33 cellular contexts compared by ENCODE assay signal in genomic region chr7:132690174-132690573, GRCh38.
DNase-seq lines count a peak whose midpoint lies in the region; ATAC-seq, FAIRE-seq and TF ChIP-seq lines count a peak whose summit lies in the region.
"Had no signal": no experiment of that assay in that cellular context is flagged by ENCODE, and none has a peak within 500 bp of the region (broad histone marks: within the 10 kb centered on the region; RNA-seq: fewer than 3 reads in every experiment).

No MANE protein-coding gene starts in this region.

- intact Hi-C loops in cardiac septum (cut with DNase I) (no loop called here), Right ventricle myocardium superior (cut with DNase I) (no loop called here), HepG2 (cut with micrococcal nuclease; ENCODE audit: unreplicated experiment) (no loop called here), right lobe of liver (cut with DNase I) (no loop called here), K562 (cut with micrococcal nuclease) (no loop called here)

- no peaks in the 10 kb centered on the region for H3K9me1 ChIP-seq in K562 (ENCODE audit: control insufficient read depth, insufficient read depth, low read length)

- in situ Hi-C loops in HepG2 (cut with HindIII; ENCODE audit: extremely low pct_ligation_motif_present, low pct_unique_long_range_greater_than_20kb) (no loop called here), K562 (cut with MboI) (no loop called here)

- TF ChIP-seq POLR2A in HepG2 (IDR thresholded peaks at IDR 0.05; ENCODE audit: insufficient read depth in 1 of 2, low read depth in 2 of 2, low read length in 2 of 2) (no peak), right lobe of liver (IDR thresholded peaks at IDR 0.05) (no peak), K562 (conservative IDR thresholded peaks at IDR 0.05) (no peak)

- ATAC-seq in Right ventricle myocardium superior (ENCODE audit: poor library complexity) = no peak
- ATAC-seq in HepG2 = no peak
- ATAC-seq in right lobe of liver = no peak
- ATAC-seq in K562 = no peak
- ATAC-seq: A549; CD8-positive, alpha-beta T cell had no signal

- H3K4me2 ChIP-seq in HepG2 (ENCODE audit: low read depth, low read length) (no peak overlapping the region), K562 (ENCODE audit: insufficient read depth, low read length) (no peak overlapping the region)
- H3K4me2 ChIP-seq: A549, BLaER1 had no signal

- TF ChIP-seq RAD21 in HepG2 (CRISPR knock-in tag; IDR thresholded peaks at IDR 0.05) (no peak), K562 (CRISPR knock-in tag; conservative IDR thresholded peaks at IDR 0.05 in 1 of 2, IDR thresholded peaks at IDR 0.05 in 1 of 2) (no peak)

- WGBS in HepG2 (ENCODE audit: low lambda C conversion rate) = 69% methylated on average over 10 of the region's 10 CpGs
- 86% methylated on average over 10 of the region's 10 CpGs for WGBS in right lobe of liver (ENCODE audit: insufficient coverage, low coverage, low lambda C conversion rate, missing lambda C conversion rate)
- 12% methylated on average over 10 of the region's 10 CpGs for WGBS in K562 (ENCODE audit: insufficient coverage, low coverage, missing lambda C conversion rate)

- H3K4me3 ChIP-seq in HepG2 (replicated peaks in 1 of 3; ENCODE audit: insufficient read depth in 1 of 3, low read depth in 2 of 3, low read length in 3 of 3) (no peak overlapping the region), right lobe of liver (no peak overlapping the region), K562 (no peak overlapping the region)
- H3K4me3 ChIP-seq: A549; BLaER1; BLaER1 treated with 17β-estradiol and CSF1 and Interleukin-3, amounts not matched to agents 10 nM and 100 nM had no signal

- H2AFZ ChIP-seq in HepG2 (ENCODE audit: low read length) (no peak overlapping the region), K562 (ENCODE audit: low read depth, low read length) (no peak overlapping the region)

- TF ChIP-seq EP300 in HepG2 (IDR thresholded peaks at IDR 0.05; ENCODE audit: low read depth in 2 of 2, low read length in 2 of 2) = no peak
- TF ChIP-seq EP300 in HepG2 (CRISPR knock-in tag; IDR thresholded peaks at IDR 0.05; ENCODE audit: borderline replicate concordance) = no peak
- TF ChIP-seq EP300 in K562 (IDR thresholded peaks at IDR 0.05; ENCODE audit: low read length) = no peak

- H3K79me2 ChIP-seq in HepG2 (ENCODE audit: insufficient read depth, low read length) (no peaks in the 10 kb centered on the region), K562 (ENCODE audit: control insufficient read depth, insufficient read depth, low read length) (no peaks in the 10 kb centered on the region)

- POLR2A ChIA-PET in HepG2 (lab: Yijun Ruan, JAX) (no interaction called here), K562 (lab: Yijun Ruan, JAX) (interaction anchor here (0.6 kb wide), 1 partner anchor 373 kb away, joined by 3 read pairs; no protein-coding TSS in a partner anchor)

- TF ChIP-seq CTCF in HepG2 (CRISPR knock-in tag; IDR thresholded peaks at IDR 0.05) (no peak), right lobe of liver (IDR thresholded peaks at IDR 0.05) (no peak), K562 (IDR thresholded peaks at IDR 0.05 in 2 of 3, conservative IDR thresholded peaks at IDR 0.05 in 1 of 3; ENCODE audit: insufficient read depth in 2 of 3, low read depth in 1 of 3, low read length in 3 of 3) (no peak)

- CTCF ChIA-PET in HepG2 (lab: Yijun Ruan, JAX; ENCODE audit: low intra/inter-chr PET ratio, low total read pairs) = no interaction called here
- CTCF ChIA-PET in K562 (lab: Yijun Ruan, JAX; ENCODE audit: low intra/inter-chr PET ratio) = no interaction called here

- BruUV-seq in HepG2 (replicated peaks; lab: Mats Ljungman, UMichigan) (no TSS peak), K562 (replicated peaks; lab: Mats Ljungman, UMichigan) (no TSS peak)

- H3K9me3 ChIP-seq in HepG2 (ENCODE audit: low read length) = no peaks in the 10 kb centered on the region
- no peaks in the 10 kb centered on the region for H3K9me3 ChIP-seq in right lobe of liver
- no peaks in the 10 kb centered on the region for H3K9me3 ChIP-seq in K562 (replicated peaks; ENCODE audit: control insufficient read depth, insufficient read depth, low read depth, low read length)
- H3K9me3 ChIP-seq: A549, BE2C had no signal

- FAIRE-seq in HepG2 (lab: Jason Lieb, UNC) (no peak), K562 (lab: Jason Lieb, UNC) (no peak)
- FAIRE-seq: A204.1, A549, D721Med had no signal

- H3K9ac ChIP-seq in HepG2 (ENCODE audit: insufficient read depth, low read depth, low read length) (no peak overlapping the region), K562 (ENCODE audit: insufficient read depth in 1 of 2, low read depth in 2 of 2, low read length in 2 of 2) (no peak overlapping the region)
- H3K9ac ChIP-seq: BLaER1; BLaER1 treated with 17β-estradiol and CSF1 and Interleukin-3, amounts not matched to agents 10 nM and 100 nM had no signal

- no peaks in the 10 kb centered on the region for H3K4me1 ChIP-seq in HepG2 (ENCODE audit: insufficient read depth, low read length)
- no peaks in the 10 kb centered on the region for H3K4me1 ChIP-seq in right lobe of liver
- no peaks in the 10 kb centered on the region for H3K4me1 ChIP-seq in K562 (replicated peaks in 1 of 2; ENCODE audit: control insufficient read depth in 2 of 2, insufficient read depth in 2 of 2, low read length in 2 of 2)
- H3K4me1 ChIP-seq: A549, Caco-2 had no signal

- peaks cover 2 to 20% of the 10 kb centered on the region in 2 experiments; a peak in 1 of 5 replicates for H3K27me3 ChIP-seq in HepG2 (ENCODE audit: control insufficient read depth in 1 of 2, insufficient read depth in 2 of 2, low read length in 2 of 2)
- H3K27me3 ChIP-seq in right lobe of liver = no peaks in the 10 kb centered on the region
- peaks cover 22 to 66% of the 10 kb centered on the region in 2 experiments; a peak in 4 of 5 replicates for H3K27me3 ChIP-seq in K562 (ENCODE audit: control insufficient read depth in 2 of 2, insufficient read depth in 2 of 2, low read length in 2 of 2)
- H3K27me3 ChIP-seq: BE2C; BLaER1; BLaER1 treated with 17β-estradiol and CSF1 and Interleukin-3, amounts not matched to agents 10 nM and 100 nM had no signal

- no peaks in the 10 kb centered on the region for H3K36me3 ChIP-seq in HepG2 (replicated peaks in 1 of 2; ENCODE audit: control insufficient read depth in 1 of 2, insufficient read depth in 2 of 2, low read length in 2 of 2)
- no peaks in the 10 kb centered on the region for H3K36me3 ChIP-seq in right lobe of liver
- H3K36me3 ChIP-seq in K562 (ENCODE audit: control insufficient read depth, insufficient read depth, low read length) = no peaks in the 10 kb centered on the region
- H3K36me3 ChIP-seq: BE2C; BLaER1; BLaER1 treated with 17β-estradiol and CSF1 and Interleukin-3, amounts not matched to agents 10 nM and 100 nM had no signal

- H3K27ac ChIP-seq in HepG2 (ENCODE audit: extremely low read length, insufficient read depth, low read length) = no peak overlapping the region
- H3K27ac ChIP-seq in right lobe of liver = no peak overlapping the region
- H3K27ac ChIP-seq in K562 (ENCODE audit: extremely low read depth, low read depth, low read length) = no peak overlapping the region
- H3K27ac ChIP-seq: 22Rv1, A549, BLaER1, C4-2B had no signal

- H4K20me1 ChIP-seq in HepG2 (ENCODE audit: insufficient read depth, low read length) (no peaks in the 10 kb centered on the region), K562 (replicated peaks; ENCODE audit: control insufficient read depth, insufficient read depth, low read length) (no peaks in the 10 kb centered on the region)
- H4K20me1 ChIP-seq: BLaER1; BLaER1 treated with 17β-estradiol and CSF1 and Interleukin-3, amounts not matched to agents 10 nM and 100 nM had no signal

- peak; percentile 33 for DNase-seq in cardiac septum (ENCODE audit: low spot score)
- no peak for DNase-seq in Right ventricle myocardium superior
- no peak for DNase-seq in HepG2 (ENCODE audit: low spot score)
- no peak for DNase-seq in right lobe of liver
- no peak for DNase-seq in K562 (ENCODE audit: extremely low read depth in 1 of 4, low spot score in 3 of 4)
- no peak for DNase-seq in H4 (ENCODE audit: low spot score)
- DNase-seq: 8988T; ACHN; AML-193; BE2C; C1 segment of cervical spinal cord; Caco-2; Calu3; CD4-positive, alpha-beta memory T cell; CD4-positive, alpha-beta T cell; CD4-positive, CD25-positive, alpha-beta regulatory T cell; CD8-positive, alpha-beta memory T cell; CD8-positive, alpha-beta T cell; COR-L47; DMS 273 treated with DMSO at 0.1 percent for 48 hours; DMS153; DMS53; DMS79; DMS79 treated with DMSO at 0.1 percent for 48 hours; DND-41; EL had no signal

TF ChIP-seq in HepG2, 621 proteins besides CTCF, POLR2A, EP300 and RAD21 (continues in another document):
- TF ChIP-seq TCF12 (IDR thresholded peaks at IDR 0.05) (no peak), TCF12 (CRISPR knock-in tag; IDR thresholded peaks at IDR 0.05) (no peak)

TF ChIP-seq in K562, 482 proteins besides CTCF, POLR2A, EP300 and RAD21 (continues in another document):
- no peak for TF ChIP-seq TEAD1 (CRISPR knock-in tag; IDR thresholded peaks at IDR 0.05)
